Comparison of ENCODE assay signal across 19 cellular contexts in the genomic region with DNA sequence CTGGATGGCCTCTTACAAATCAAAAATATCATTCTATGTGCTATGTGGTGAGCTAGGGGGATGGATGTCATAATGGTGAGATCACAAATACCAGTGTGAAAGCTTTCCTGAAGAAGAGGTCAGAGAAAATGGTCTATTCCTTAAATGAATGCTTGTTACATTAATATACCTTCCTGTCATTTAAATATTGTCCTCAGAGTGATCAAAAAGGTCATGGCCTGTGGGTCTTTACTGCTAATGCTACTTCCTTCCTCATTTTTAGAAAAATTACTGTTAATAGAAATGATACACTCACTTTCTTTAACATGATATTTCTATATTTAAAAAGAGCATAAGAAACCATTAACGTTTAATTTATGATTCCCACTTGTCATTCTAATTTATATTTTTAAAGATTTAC. TPM values are rescaled to one million over a fixed set of nuclear protein-coding genes. Genes with fewer than 3 reads are reported as not detected.
DNase-seq lines count a peak whose midpoint lies in the region; ATAC-seq and TF ChIP-seq lines count a peak whose summit lies in the region.
"Had no signal": no experiment of that assay in that cellular context is flagged by ENCODE, and none has a peak within 500 bp of the region (broad histone marks: within the 10 kb centered on the region; RNA-seq: fewer than 3 reads in every experiment).

No MANE protein-coding gene starts in this region.

- no peak overlapping the region for H2AK5ac ChIP-seq in IMR-90 (ENCODE audit: low read depth, low read length)

- H3K9me2 ChIP-seq in SU-DHL-6 (replicated peaks; ENCODE audit: insufficient read depth, low read length), result no peaks in the 10 kb centered on the region

- no peak overlapping the region for H4K91ac ChIP-seq in IMR-90 (ENCODE audit: insufficient read depth, low read depth, low read length)

- peaks cover 2% of the 10 kb centered on the region; the same call in 1 of the 2 replicates for H3K4me1 ChIP-seq in IMR-90 (ENCODE audit: control insufficient read depth, insufficient read depth, low read length)
- H3K4me1 ChIP-seq in urinary bladder (ENCODE audit: insufficient read depth), result no peaks in the 10 kb centered on the region
- H3K4me1 ChIP-seq in ascending aorta, result no peaks in the 10 kb centered on the region
- H3K4me1 ChIP-seq: Peyer's patch had no signal

- H2BK5ac ChIP-seq in IMR-90 (ENCODE audit: low read depth, low read length, poor library complexity, severe bottlenecking), result no peak overlapping the region

- no CpG with 5 or more reads among the region's 1 CpG for WGBS in IMR-90 (ENCODE audit: extremely low coverage in 2 of 2, insufficient read length in 1 of 2), 2 experiments
- WGBS in urinary bladder, result 58% methylated on average over 1 of the region's 1 CpG

- ATAC-seq in IMR-90 (ENCODE audit: low read depth) (no peak), HG02763 (IDR thresholded peaks at IDR 0.05; ENCODE audit: unreplicated experiment) (no peak)
- ATAC-seq: SK-N-SH treated with all-trans-retinoic acid at 6 μM for 48 hours had no signal

- H2BK120ac ChIP-seq in IMR-90 (ENCODE audit: low read depth, low read length), result no peak overlapping the region

- no peak overlapping the region for H4K8ac ChIP-seq in IMR-90 (ENCODE audit: low read depth in 2 of 2, low read length in 2 of 2)

- no peak overlapping the region for H4K5ac ChIP-seq in IMR-90 (ENCODE audit: low read depth, low read length)

- 0 out of 4 replicates have a peak, but pooled peaks cover 0 to 4% of the 10 kb centered on the region in 2 experiments for H3K79me1 ChIP-seq in IMR-90 (ENCODE audit: low read depth in 1 of 2, low read length in 2 of 2)

- H3K9me1 ChIP-seq in IMR-90 (ENCODE audit: insufficient read depth, low read length), result peaks cover 5% of the 10 kb centered on the region; the same call in 1 of the 2 replicates

- in situ Hi-C loops in IMR-90 (cut with MboI; ENCODE audit: low sequenced_read_pairs), result no loop called here

- H2AK9ac ChIP-seq in IMR-90 (replicated peaks; ENCODE audit: low read depth, low read length, poor library complexity), result no peak overlapping the region

- H3K14ac ChIP-seq in IMR-90 (replicated peaks; ENCODE audit: low read depth, low read length), result no peak overlapping the region

- TF ChIP-seq CTCF in IMR-90 (conservative IDR thresholded peaks at IDR 0.05; ENCODE audit: low read depth, low read length), result no peak
- no peak for TF ChIP-seq CTCF in SU-DHL-6 (IDR thresholded peaks at IDR 0.05; ENCODE audit: insufficient read depth, low read length, poor library complexity, severe bottlenecking)
- TF ChIP-seq CTCF in ascending aorta (IDR thresholded peaks at IDR 0.05), result no peak

- H3K27ac ChIP-seq in IMR-90 (ENCODE audit: insufficient read depth, low read length) (no peak overlapping the region), SU-DHL-6 (ENCODE audit: low read depth, low read length) (no peak overlapping the region; the same call in 1 of the 2 replicates), urinary bladder (ENCODE audit: low read depth) (peak overlapping the region; percentile 23), ascending aorta (no peak overlapping the region)
- H3K27ac ChIP-seq: Peyer's patch had no signal

- no peak for TF ChIP-seq RAD21 in IMR-90 (IDR thresholded peaks at IDR 0.05; ENCODE audit: low read length)

- BruUV-seq in IMR-90 (replicated peaks; lab: Mats Ljungman, UMichigan), result no TSS peak

- H3K56ac ChIP-seq in IMR-90 (ENCODE audit: extremely low read depth, insufficient read depth, low read length), result no peak overlapping the region

- H3K9ac ChIP-seq in IMR-90 (ENCODE audit: low read depth, low read length) (no peak overlapping the region), SU-DHL-6 (ENCODE audit: low read length) (no peak overlapping the region)

- no peaks in the 10 kb centered on the region for H4K20me1 ChIP-seq in IMR-90 (ENCODE audit: insufficient read depth, low read length)
- no peaks in the 10 kb centered on the region for H4K20me1 ChIP-seq in SU-DHL-6 (ENCODE audit: low read depth, low read length)

- H3F3A ChIP-seq in SU-DHL-6 (ENCODE audit: insufficient read depth), result no peaks in the 10 kb centered on the region

- intact Hi-C loops in IMR-90 (cut with micrococcal nuclease) (no loop called here), ascending aorta (cut with DNase I) (no loop called here)

- H3K4ac ChIP-seq in IMR-90 (ENCODE audit: low read depth, low read length), result no peak overlapping the region

- H3K4me3 ChIP-seq in IMR-90 (ENCODE audit: insufficient read depth, low read depth, low read length), result no peak overlapping the region
- no peak overlapping the region for H3K4me3 ChIP-seq in SU-DHL-6 (ENCODE audit: insufficient read depth, low read length, poor library complexity, severe bottlenecking)
- no peak overlapping the region for H3K4me3 ChIP-seq in urinary bladder (ENCODE audit: low read depth, low read length)
- H3K4me3 ChIP-seq in ascending aorta, result no peak overlapping the region
- H3K4me3 ChIP-seq: HAP-1, Peyer's patch had no signal

- H3K79me2 ChIP-seq in SU-DHL-6 (ENCODE audit: insufficient read depth, low read length), result no peaks in the 10 kb centered on the region; the same call in 1 of the 2 replicates

- H3K27me3 ChIP-seq in IMR-90 (ENCODE audit: control insufficient read depth, insufficient read depth, low read length) (no peaks in the 10 kb centered on the region), SU-DHL-6 (ENCODE audit: low read length) (no peaks in the 10 kb centered on the region), ascending aorta (no peaks in the 10 kb centered on the region)
- H3K27me3 ChIP-seq: Peyer's patch had no signal

- CTCF ChIA-PET in IMR-90 (lab: Yijun Ruan, JAX), result no interaction called here

- no peak overlapping the region for H2BK15ac ChIP-seq in IMR-90 (ENCODE audit: low read depth, low read length)

- no peak overlapping the region for H2BK20ac ChIP-seq in IMR-90 (ENCODE audit: low read depth, low read length)

- H3K23ac ChIP-seq in IMR-90 (ENCODE audit: low read depth, low read length), result no peak overlapping the region

- dilution Hi-C loops in IMR-90 (cut with HindIII; ENCODE audit: low sequenced_read_pairs, unreplicated experiment), result no loop called here

- H2AFZ ChIP-seq in IMR-90 (replicated peaks; ENCODE audit: low read length, poor library complexity) (no peak overlapping the region), SU-DHL-6 (ENCODE audit: low read depth, low read length, severe bottlenecking) (no peak overlapping the region)

- POLR2A ChIA-PET in IMR-90 (lab: Charles Lee; ENCODE audit: unreplicated experiment), result no interaction called here

- H3K4me2 ChIP-seq in IMR-90 (ENCODE audit: low read depth, low read length), result no peak overlapping the region
- peak overlapping the region; percentile 12 for H3K4me2 ChIP-seq in SU-DHL-6 (ENCODE audit: low read depth, low read length, poor library complexity, severe bottlenecking)

- H3K9me3 ChIP-seq in IMR-90 (ENCODE audit: control insufficient read depth, insufficient read depth, low read length), result no peaks in the 10 kb centered on the region
- no peaks in the 10 kb centered on the region for H3K9me3 ChIP-seq in SU-DHL-6 (ENCODE audit: insufficient read depth, low read length)
- H3K9me3 ChIP-seq in ascending aorta, result no peaks in the 10 kb centered on the region
- H3K9me3 ChIP-seq: HAP-1, Peyer's patch had no signal

- DNase-seq in IMR-90 (peak; percentile 21), iris pigment epithelial cell (ENCODE audit: low read depth) (peak; percentile 30), NCI-H2107 treated with DMSO at 0.1 percent for 48 hours (lab: John Stamatoyannopoulos, UW; ENCODE audit: unreplicated experiment) (no peak), ascending aorta (ENCODE audit: low spot score in 2 of 2) (no peak)
- DNase-seq: Calu3; CD4-positive, alpha-beta memory T cell; DMS53; NCI-H1436; NCI-H2029; NCI-H510A treated with DMSO at 0.1 percent for 48 hours; Peyer's patch; SHP77 treated with DMSO at 0.1 percent for 48 hours had no signal

- no peak for TF ChIP-seq POLR2A in IMR-90 (IDR thresholded peaks at IDR 0.05; ENCODE audit: low read depth, low read length)

- no peaks in the 10 kb centered on the region for H3K36me3 ChIP-seq in IMR-90 (ENCODE audit: control insufficient read depth, insufficient read depth, low read length)
- no peaks in the 10 kb centered on the region for H3K36me3 ChIP-seq in SU-DHL-6 (ENCODE audit: low read length)
- no peaks in the 10 kb centered on the region for H3K36me3 ChIP-seq in urinary bladder (ENCODE audit: insufficient read depth)
- peaks cover 0 to 4% of the 10 kb centered on the region in 2 donors for H3K36me3 ChIP-seq in ascending aorta
- H3K36me3 ChIP-seq: HAP-1, Peyer's patch had no signal

- H3K18ac ChIP-seq in IMR-90 (ENCODE audit: low read depth, low read length), result no peak overlapping the region

TF ChIP-seq in IMR-90, 13 proteins besides CTCF, POLR2A, EP300 and RAD21 (continues in another document):
- TF ChIP-seq BHLHE40 (IDR thresholded peaks at IDR 0.05; ENCODE audit: low read depth, low read length) (no peak), FOS (IDR thresholded peaks at IDR 0.05; ENCODE audit: low read depth, low read length) (no peak)
- TF ChIP-seq, protein P1, sequence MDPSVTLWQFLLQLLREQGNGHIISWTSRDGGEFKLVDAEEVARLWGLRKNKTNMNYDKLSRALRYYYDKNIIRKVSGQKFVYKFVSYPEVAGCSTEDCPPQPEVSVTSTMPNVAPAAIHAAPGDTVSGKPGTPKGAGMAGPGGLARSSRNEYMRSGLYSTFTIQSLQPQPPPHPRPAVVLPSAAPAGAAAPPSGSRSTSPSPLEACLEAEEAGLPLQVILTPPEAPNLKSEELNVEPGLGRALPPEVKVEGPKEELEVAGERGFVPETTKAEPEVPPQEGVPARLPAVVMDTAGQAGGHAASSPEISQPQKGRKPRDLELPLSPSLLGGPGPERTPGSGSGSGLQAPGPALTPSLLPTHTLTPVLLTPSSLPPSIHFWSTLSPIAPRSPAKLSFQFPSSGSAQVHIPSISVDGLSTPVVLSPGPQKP (IDR thresholded peaks at IDR 0.05; ENCODE audit: borderline replicate concordance, low read depth, low read length), result no peak

RNA-seq across cellular contexts. Expression of a gene that starts 9.7 kb away (rescaled TPM):
- not detected in 2 replicates for total RNA-seq in IMR-90 (2012; rRNA removed)
- not detected in 2 replicates for polyA plus RNA-seq in IMR-90 (2012; rRNA removed)
- not detected in 2 replicates for polyA plus RNA-seq in IMR-90 (2012; cell fraction: cytosol; rRNA removed)
- not detected in 2 replicates for polyA plus RNA-seq in IMR-90 (2012; cell fraction: nucleus; rRNA removed; ENCODE audit: low replicate concordance)
- total RNA-seq in urinary bladder, result 20.5 TPM
- polyA plus RNA-seq in urinary bladder, result 15.3 TPM
- 36.2 TPM for total RNA-seq in ascending aorta
- total RNA-seq: CD4-positive, alpha-beta memory T cell; HT1080 had no signal
- polyA plus RNA-seq: IgD-negative memory B cell had no signal

RNA-seq across cellular contexts. Expression of a gene that starts 10.2 kb away (rescaled TPM):
- under 0.01 TPM in 1 of 2 replicates, not detected in the other for total RNA-seq in IMR-90 (2012; rRNA removed)
- polyA plus RNA-seq in IMR-90 (2012; rRNA removed), result 0.10 TPM in 1 of 2 replicates, not detected in the other
- not detected in 2 replicates for polyA plus RNA-seq in IMR-90 (2012; cell fraction: cytosol; rRNA removed)
- polyA plus RNA-seq in IMR-90 (2012; cell fraction: nucleus; rRNA removed; ENCODE audit: low replicate concordance), result not detected in 2 replicates
- total RNA-seq in urinary bladder, result 822 TPM
- 19.5 TPM for polyA plus RNA-seq in urinary bladder
- 156 TPM for total RNA-seq in ascending aorta
- total RNA-seq: Calu3; CD4-positive, alpha-beta memory T cell; HT1080 had no signal

Comparison
In these comparisons a context has a peak if more than half of its experiments do, and no peak if none do; other contexts are left out.
1. DNase-seq: peak in IMR-90 (single experiment) and iris pigment epithelial cell (single experiment); none in NCI-H2107 treated with DMSO at 0.1 percent for 48 hours (single experiment) and ascending aorta (0 of 2).
2. RNA of a gene that starts 9.7 kb away (total RNA-seq): 36.2 TPM in ascending aorta (single experiment) and 20.5 TPM in urinary bladder (single experiment); not detected in IMR-90; every median in the first group is over 10 times any median in the second.
3. RNA of a gene that starts 10.2 kb away (total RNA-seq): 822 TPM in urinary bladder (single experiment) and 156 TPM in ascending aorta (single experiment); under 0.01 TPM in IMR-90; every median in the first group is over 100 times any median in the second.